1 cellular context compared by ENCODE assay signal in genomic region chr2:208265807-208266640, GRCh38.
A peak's percentile ranks its signal among the peaks of the same experiment; 100 is the strongest.
TF ChIP-seq lines count a peak whose summit lies in the region.

A gene with protein sequence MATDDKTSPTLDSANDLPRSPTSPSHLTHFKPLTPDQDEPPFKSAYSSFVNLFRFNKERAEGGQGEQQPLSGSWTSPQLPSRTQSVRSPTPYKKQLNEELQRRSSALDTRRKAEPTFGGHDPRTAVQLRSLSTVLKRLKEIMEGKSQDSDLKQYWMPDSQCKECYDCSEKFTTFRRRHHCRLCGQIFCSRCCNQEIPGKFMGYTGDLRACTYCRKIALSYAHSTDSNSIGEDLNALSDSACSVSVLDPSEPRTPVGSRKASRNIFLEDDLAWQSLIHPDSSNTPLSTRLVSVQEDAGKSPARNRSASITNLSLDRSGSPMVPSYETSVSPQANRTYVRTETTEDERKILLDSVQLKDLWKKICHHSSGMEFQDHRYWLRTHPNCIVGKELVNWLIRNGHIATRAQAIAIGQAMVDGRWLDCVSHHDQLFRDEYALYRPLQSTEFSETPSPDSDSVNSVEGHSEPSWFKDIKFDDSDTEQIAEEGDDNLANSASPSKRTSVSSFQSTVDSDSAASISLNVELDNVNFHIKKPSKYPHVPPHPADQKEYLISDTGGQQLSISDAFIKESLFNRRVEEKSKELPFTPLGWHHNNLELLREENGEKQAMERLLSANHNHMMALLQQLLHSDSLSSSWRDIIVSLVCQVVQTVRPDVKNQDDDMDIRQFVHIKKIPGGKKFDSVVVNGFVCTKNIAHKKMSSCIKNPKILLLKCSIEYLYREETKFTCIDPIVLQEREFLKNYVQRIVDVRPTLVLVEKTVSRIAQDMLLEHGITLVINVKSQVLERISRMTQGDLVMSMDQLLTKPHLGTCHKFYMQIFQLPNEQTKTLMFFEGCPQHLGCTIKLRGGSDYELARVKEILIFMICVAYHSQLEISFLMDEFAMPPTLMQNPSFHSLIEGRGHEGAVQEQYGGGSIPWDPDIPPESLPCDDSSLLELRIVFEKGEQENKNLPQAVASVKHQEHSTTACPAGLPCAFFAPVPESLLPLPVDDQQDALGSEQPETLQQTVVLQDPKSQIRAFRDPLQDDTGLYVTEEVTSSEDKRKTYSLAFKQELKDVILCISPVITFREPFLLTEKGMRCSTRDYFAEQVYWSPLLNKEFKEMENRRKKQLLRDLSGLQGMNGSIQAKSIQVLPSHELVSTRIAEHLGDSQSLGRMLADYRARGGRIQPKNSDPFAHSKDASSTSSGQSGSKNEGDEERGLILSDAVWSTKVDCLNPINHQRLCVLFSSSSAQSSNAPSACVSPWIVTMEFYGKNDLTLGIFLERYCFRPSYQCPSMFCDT (N-terminal part only) (plus strand): TSS chr2:208266255. CDS start chr2:208271520, 5,265 bp downstream.

TF ChIP-seq in HepG2, 621 proteins besides CTCF, POLR2A, EP300 and RAD21 (continued from another document and continues in another):
- TF ChIP-seq FOXP4 (CRISPR knock-in tag; IDR thresholded peaks at IDR 0.05) (peak; percentile 82), KDM1A (CRISPR knock-in tag; IDR thresholded peaks at IDR 0.05) (peak; percentile 82; the same call in 1 of the 2 replicates), ZNF567 (CRISPR knock-in tag; IDR thresholded peaks at IDR 0.05; ENCODE audit: borderline replicate concordance) (peak; percentile 98), ZNF782 (CRISPR knock-in tag; IDR thresholded peaks at IDR 0.05; ENCODE audit: borderline replicate concordance) (peak; percentile 95; the same call in 1 of the 2 replicates), BHLHE40 (IDR thresholded peaks at IDR 0.05; ENCODE audit: low read length) (peak; percentile 95), POLR2AphosphoS2 (IDR thresholded peaks at IDR 0.05; ENCODE audit: low read depth, low read length) (peak; percentile 90), NFAT5 (CRISPR knock-in tag; IDR thresholded peaks at IDR 0.05) (no peak), ZNF674 (CRISPR knock-in tag; IDR thresholded peaks at IDR 0.05; ENCODE audit: low read depth) (0 out of 2 replicates have a peak, but pooled peaks have one; percentile 26), HOXD1 (CRISPR knock-in tag; IDR thresholded peaks at IDR 0.05) (peak; percentile 64), HNRNPLL (IDR thresholded peaks at IDR 0.05; ENCODE audit: low read depth, low read length, poor library complexity, severe bottlenecking) (peak; percentile 82), ZNF234 (CRISPR knock-in tag; conservative IDR thresholded peaks at IDR 0.05) (no peak), ZBTB1 (CRISPR knock-in tag; IDR thresholded peaks at IDR 0.05; ENCODE audit: borderline replicate concordance) (peak; percentile 96), HCFC1 (IDR thresholded peaks at IDR 0.05; ENCODE audit: low read depth, low read length) (peak; percentile 54), HMGXB4 (CRISPR knock-in tag; IDR thresholded peaks at IDR 0.05; ENCODE audit: borderline replicate concordance in 1 of 2, low read depth in 1 of 2) (peak; percentile 90 to 93), GZF1 (CRISPR knock-in tag; IDR thresholded peaks at IDR 0.05) (peak; percentile 100), SOX6 (IDR thresholded peaks at IDR 0.05) (no peak), SOX6 (CRISPR knock-in tag; IDR thresholded peaks at IDR 0.05) (peak; percentile 90), CEBPB (IDR thresholded peaks at IDR 0.05; ENCODE audit: borderline replicate concordance, low read depth, low read length) (no peak), ZNF615 (CRISPR knock-in tag; IDR thresholded peaks at IDR 0.05; ENCODE audit: borderline replicate concordance) (peak; percentile 89; the same call in 1 of the 2 replicates), RBAK (CRISPR knock-in tag; IDR thresholded peaks at IDR 0.05) (0 out of 2 replicates have a peak, but pooled peaks have one; percentile 75), THYN1 (CRISPR knock-in tag; IDR thresholded peaks at IDR 0.05; ENCODE audit: borderline replicate concordance, low read depth) (0 out of 2 replicates have a peak, but pooled peaks have one; percentile 55), ZFYVE20 (CRISPR knock-in tag; IDR thresholded peaks at IDR 0.05; ENCODE audit: borderline replicate concordance, low read depth) (no peak), DRAP1 (CRISPR knock-in tag; IDR thresholded peaks at IDR 0.05) (peak; percentile 84)
- TF ChIP-seq, protein P1, sequence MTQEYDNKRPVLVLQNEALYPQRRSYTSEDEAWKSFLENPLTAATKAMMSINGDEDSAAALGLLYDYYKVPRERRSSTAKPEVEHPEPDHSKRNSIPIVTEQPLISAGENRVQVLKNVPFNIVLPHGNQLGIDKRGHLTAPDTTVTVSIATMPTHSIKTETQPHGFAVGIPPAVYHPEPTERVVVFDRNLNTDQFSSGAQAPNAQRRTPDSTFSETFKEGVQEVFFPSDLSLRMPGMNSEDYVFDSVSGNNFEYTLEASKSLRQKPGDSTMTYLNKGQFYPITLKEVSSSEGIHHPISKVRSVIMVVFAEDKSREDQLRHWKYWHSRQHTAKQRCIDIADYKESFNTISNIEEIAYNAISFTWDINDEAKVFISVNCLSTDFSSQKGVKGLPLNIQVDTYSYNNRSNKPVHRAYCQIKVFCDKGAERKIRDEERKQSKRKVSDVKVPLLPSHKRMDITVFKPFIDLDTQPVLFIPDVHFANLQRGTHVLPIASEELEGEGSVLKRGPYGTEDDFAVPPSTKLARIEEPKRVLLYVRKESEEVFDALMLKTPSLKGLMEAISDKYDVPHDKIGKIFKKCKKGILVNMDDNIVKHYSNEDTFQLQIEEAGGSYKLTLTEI (CRISPR knock-in tag; conservative IDR thresholded peaks at IDR 0.05), result no peak
- TF ChIP-seq, protein P2, sequence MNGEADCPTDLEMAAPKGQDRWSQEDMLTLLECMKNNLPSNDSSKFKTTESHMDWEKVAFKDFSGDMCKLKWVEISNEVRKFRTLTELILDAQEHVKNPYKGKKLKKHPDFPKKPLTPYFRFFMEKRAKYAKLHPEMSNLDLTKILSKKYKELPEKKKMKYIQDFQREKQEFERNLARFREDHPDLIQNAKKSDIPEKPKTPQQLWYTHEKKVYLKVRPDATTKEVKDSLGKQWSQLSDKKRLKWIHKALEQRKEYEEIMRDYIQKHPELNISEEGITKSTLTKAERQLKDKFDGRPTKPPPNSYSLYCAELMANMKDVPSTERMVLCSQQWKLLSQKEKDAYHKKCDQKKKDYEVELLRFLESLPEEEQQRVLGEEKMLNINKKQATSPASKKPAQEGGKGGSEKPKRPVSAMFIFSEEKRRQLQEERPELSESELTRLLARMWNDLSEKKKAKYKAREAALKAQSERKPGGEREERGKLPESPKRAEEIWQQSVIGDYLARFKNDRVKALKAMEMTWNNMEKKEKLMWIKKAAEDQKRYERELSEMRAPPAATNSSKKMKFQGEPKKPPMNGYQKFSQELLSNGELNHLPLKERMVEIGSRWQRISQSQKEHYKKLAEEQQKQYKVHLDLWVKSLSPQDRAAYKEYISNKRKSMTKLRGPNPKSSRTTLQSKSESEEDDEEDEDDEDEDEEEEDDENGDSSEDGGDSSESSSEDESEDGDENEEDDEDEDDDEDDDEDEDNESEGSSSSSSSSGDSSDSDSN (CRISPR knock-in tag; IDR thresholded peaks at IDR 0.05), result peak; percentile 98
- TF ChIP-seq, protein P3, sequence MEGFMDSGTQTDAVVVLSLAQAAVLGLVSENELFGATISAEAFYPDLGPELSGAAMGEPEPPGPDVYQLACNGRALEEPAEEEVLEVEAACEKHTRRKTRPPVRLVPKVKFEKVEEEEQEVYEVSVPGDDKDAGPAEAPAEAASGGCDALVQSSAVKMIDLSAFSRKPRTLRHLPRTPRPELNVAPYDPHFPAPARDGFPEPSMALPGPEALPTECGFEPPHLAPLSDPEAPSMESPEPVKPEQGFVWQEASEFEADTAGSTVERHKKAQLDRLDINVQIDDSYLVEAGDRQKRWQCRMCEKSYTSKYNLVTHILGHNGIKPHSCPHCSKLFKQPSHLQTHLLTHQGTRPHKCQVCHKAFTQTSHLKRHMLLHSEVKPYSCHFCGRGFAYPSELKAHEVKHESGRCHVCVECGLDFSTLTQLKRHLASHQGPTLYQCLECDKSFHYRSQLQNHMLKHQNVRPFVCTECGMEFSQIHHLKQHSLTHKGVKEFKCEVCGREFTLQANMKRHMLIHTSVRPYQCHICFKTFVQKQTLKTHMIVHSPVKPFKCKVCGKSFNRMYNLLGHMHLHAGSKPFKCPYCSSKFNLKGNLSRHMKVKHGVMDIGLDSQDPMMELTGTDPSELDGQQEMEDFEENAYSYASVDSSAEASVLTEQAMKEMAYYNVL (CRISPR knock-in tag; IDR thresholded peaks at IDR 0.05; ENCODE audit: borderline replicate concordance), result no peak; the same call in 1 of the 2 replicates
- TF ChIP-seq, protein P4, sequence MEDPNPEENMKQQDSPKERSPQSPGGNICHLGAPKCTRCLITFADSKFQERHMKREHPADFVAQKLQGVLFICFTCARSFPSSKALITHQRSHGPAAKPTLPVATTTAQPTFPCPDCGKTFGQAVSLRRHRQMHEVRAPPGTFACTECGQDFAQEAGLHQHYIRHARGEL (CRISPR knock-in tag; IDR thresholded peaks at IDR 0.05), result no peak
- TF ChIP-seq, protein P5, sequence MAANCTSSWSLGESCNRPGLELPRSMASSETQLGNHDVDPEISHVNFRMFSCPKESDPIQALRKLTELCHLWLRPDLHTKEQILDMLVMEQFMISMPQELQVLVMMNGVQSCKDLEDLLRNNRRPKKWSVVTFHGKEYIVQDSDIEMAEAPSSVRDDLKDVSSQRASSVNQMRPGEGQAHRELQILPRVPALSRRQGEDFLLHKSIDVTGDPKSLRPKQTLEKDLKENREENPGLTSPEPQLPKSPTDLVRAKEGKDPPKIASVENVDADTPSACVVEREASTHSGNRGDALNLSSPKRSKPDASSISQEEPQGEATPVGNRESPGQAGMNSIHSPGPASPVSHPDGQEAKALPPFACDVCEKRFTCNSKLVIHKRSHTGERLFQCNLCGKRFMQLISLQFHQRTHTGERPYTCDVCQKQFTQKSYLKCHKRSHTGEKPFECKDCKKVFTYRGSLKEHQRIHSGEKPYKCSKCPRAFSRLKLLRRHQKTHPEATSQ (CRISPR knock-in tag; IDR thresholded peaks at IDR 0.05; ENCODE audit: borderline replicate concordance), result no peak; the same call in 1 of the 2 replicates
